Comparison of ENCODE assay signal across 24 cellular contexts in genomic region chr21:40835179-40835694, GRCh38. TPM values are rescaled to one million over a fixed set of nuclear protein-coding genes. Genes with fewer than 3 reads are reported as not detected.
DNase-seq lines count a peak whose midpoint lies in the region; ATAC-seq and TF ChIP-seq lines count a peak whose summit lies in the region.
"Had no signal": no experiment of that assay in that cellular context is flagged by ENCODE, and none has a peak within 500 bp of the region (broad histone marks: within the 10 kb centered on the region; RNA-seq: fewer than 3 reads in every experiment).

No MANE protein-coding gene starts in this region.

- peaks cover 10% of the 10 kb centered on the region for H3K36me3 Mint-ChIP-seq in HFFc6 (ENCODE audit: low read depth)
- H3K36me3 Mint-ChIP-seq: CD4-positive, CD25-positive, alpha-beta regulatory T cell had no signal

- intact Hi-C loops in left colon (cut with DNase I, micrococcal nuclease), result no loop called here

- no peak for TF ChIP-seq CTCF in HFFc6 (IDR thresholded peaks at IDR 0.05)
- TF ChIP-seq CTCF in gastroesophageal sphincter (IDR thresholded peaks at IDR 0.05), result no peak

- H3K9me3 Mint-ChIP-seq in HFFc6, result peaks cover 10% of the 10 kb centered on the region

- TF ChIP-seq POLR2A in gastroesophageal sphincter (IDR thresholded peaks at IDR 0.05), result no peak

- WGBS in gastroesophageal sphincter (ENCODE audit: low coverage in 1 of 2), 2 donors, result 44 to 58% methylated on average over 2 of the region's 2 CpGs

- H3K4me1 Mint-ChIP-seq in HFFc6 (ENCODE audit: low read depth), result peaks cover 77% of the 10 kb centered on the region
- H3K4me1 Mint-ChIP-seq: CD4-positive, CD25-positive, alpha-beta regulatory T cell had no signal

- DNase-seq in HFFc6 (no peak), NOMO-1 treated with dmso at 0.1 percent for 144 hours (lab: John Stamatoyannopoulos, UW; ENCODE audit: unreplicated experiment) (peak; percentile 23), pons (ENCODE audit: low spot score) (peak; percentile 75), left colon (no peak), NCI-H1105 (lab: John Stamatoyannopoulos, UW) (no peak)
- DNase-seq: 8988T; ACHN; CD4-positive, CD25-positive, alpha-beta regulatory T cell; KG1; MG63; NCI-H1048; NCI-H1417 treated with DMSO at 0.1 percent for 48 hours; NCI-H1694 treated with DMSO at 0.1 percent for 48 hours; NCI-H2081 treated with DMSO at 0.1 percent for 48 hours; NCI-H2171; NCI-H226; NCI-H510A; NCI-H69; PC-9 had no signal

- H3K27ac Mint-ChIP-seq in HFFc6, result peak overlapping the region; percentile 49; the same call in 1 of the 2 replicates
- H3K27ac Mint-ChIP-seq: CD4-positive, CD25-positive, alpha-beta regulatory T cell had no signal

- no peak for TF ChIP-seq EP300 in gastroesophageal sphincter (IDR thresholded peaks at IDR 0.05)

- no peaks in the 10 kb centered on the region for H3K9me3 ChIP-seq in gastroesophageal sphincter
- H3K9me3 ChIP-seq: MG63, SJSA1 had no signal

- H3K36me3 ChIP-seq in gastroesophageal sphincter, result no peaks in the 10 kb centered on the region
- H3K36me3 ChIP-seq: MG63, SJSA1 had no signal

- no peak overlapping the region for H3K27ac ChIP-seq in gastroesophageal sphincter
- H3K27ac ChIP-seq: PC-9, SJSA1 had no signal

- H3K4me1 ChIP-seq in gastroesophageal sphincter, result peaks cover 0 to 7% (median 0%) of the 10 kb centered on the region in 3 donors
- H3K4me1 ChIP-seq: SJSA1 had no signal

- ATAC-seq in gastroesophageal sphincter (peak; percentile 39), HG03095 (IDR thresholded peaks at IDR 0.05; ENCODE audit: unreplicated experiment) (no peak), left colon (no peak)
- ATAC-seq: Right ventricle myocardium inferior had no signal

- H3K4me3 ChIP-seq in gastroesophageal sphincter, result no peak overlapping the region
- H3K4me3 ChIP-seq: MG63, PC-9, SJSA1 had no signal

- no peaks in the 10 kb centered on the region for H3K27me3 Mint-ChIP-seq in HFFc6 (ENCODE audit: insufficient read depth)

- no peak overlapping the region for H3K4me3 Mint-ChIP-seq in HFFc6
- H3K4me3 Mint-ChIP-seq: CD4-positive, CD25-positive, alpha-beta regulatory T cell had no signal

- no peaks in the 10 kb centered on the region for H3K27me3 ChIP-seq in gastroesophageal sphincter
- H3K27me3 ChIP-seq: SJSA1 had no signal

RNA-seq across cellular contexts. Expression of gene DSCAM, which starts 11.7 kb away (rescaled TPM):
- total RNA-seq in HFFc6 (2021; fragmentation: NEBNext Ultra II Directional; extraction: Animal tissue kit (Norgen Biotek cat#: 25700)), result 1 to 10 TPM; 1.0 to 1.3 (median 1.1) TPM
- total RNA-seq in gastroesophageal sphincter (not detected), left colon (not detected)
- total RNA-seq: CD4-positive, CD25-positive, alpha-beta regulatory T cell; PC-9; Right ventricle myocardium inferior; RPMI7951; SJSA1 had no signal

Comparison
In these comparisons a context has a peak if more than half of its experiments do, and no peak if none do; other contexts are left out.
1. DNase-seq: peak in NOMO-1 treated with dmso at 0.1 percent for 144 hours (single experiment) and pons (single experiment); none in HFFc6 (single experiment), left colon (0 of 2) and NCI-H1105 (single experiment).